17 cellular contexts compared by ENCODE assay signal in the genomic region with DNA sequence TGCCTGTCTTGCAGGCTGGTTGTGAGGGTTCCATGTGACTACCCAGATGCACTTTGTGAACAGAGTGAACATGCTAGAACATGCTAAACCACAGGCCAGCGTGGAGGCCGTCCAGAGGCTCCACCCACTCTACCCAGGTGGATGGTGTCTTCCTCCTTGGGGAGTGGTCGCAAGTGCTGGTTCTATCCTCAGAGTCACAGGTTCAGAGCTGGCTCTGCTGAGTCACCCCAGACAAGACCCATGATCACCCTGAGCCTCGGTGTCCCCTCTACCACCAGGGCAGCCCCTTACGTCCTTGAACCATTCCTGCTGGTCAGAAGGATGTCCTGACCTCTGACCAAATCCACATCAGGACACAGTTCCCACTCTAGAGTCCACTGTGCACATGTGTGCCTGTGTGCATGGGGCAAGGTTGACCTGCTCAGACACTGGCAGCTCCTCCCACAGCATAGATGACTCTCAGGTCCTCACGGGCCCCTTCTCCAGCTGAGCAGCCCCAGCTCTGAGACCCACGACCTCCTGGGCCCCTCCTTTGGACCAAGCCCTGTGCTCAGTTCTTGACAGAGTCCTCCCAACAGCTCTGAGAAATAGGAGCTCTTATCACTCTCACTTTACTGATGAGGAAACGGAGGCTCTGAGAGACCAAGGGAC.
DNase-seq lines count a peak whose midpoint lies in the region; ATAC-seq and TF ChIP-seq lines count a peak whose summit lies in the region.
"Had no signal": no experiment of that assay in that cellular context is flagged by ENCODE, and none has a peak within 500 bp of the region (broad histone marks: within the 10 kb centered on the region; RNA-seq: fewer than 3 reads in every experiment).

No MANE protein-coding gene starts in this region.

- H3K4me2 ChIP-seq in BLaER1 (peak overlapping the region; percentile 67), IMR-90 (ENCODE audit: low read depth, low read length) (no peak overlapping the region), GM23248 (ENCODE audit: unreplicated experiment) (no peak overlapping the region)
- H3K4me2 ChIP-seq: PC-9 had no signal

- H3K27me3 ChIP-seq in BLaER1 (no peaks in the 10 kb centered on the region), IMR-90 (ENCODE audit: control insufficient read depth, insufficient read depth, low read length) (no peaks in the 10 kb centered on the region), endodermal cell (ENCODE audit: control insufficient read depth, insufficient read depth, low read length, poor library complexity, severe bottlenecking) (no peaks in the 10 kb centered on the region), GM23248 (replicated peaks; ENCODE audit: insufficient read depth) (no peaks in the 10 kb centered on the region)

- H2AK5ac ChIP-seq in IMR-90 (ENCODE audit: low read depth, low read length): no peak overlapping the region

- TF ChIP-seq RAD21 in IMR-90 (IDR thresholded peaks at IDR 0.05; ENCODE audit: low read length): no peak

- POLR2A ChIA-PET in IMR-90 (lab: Charles Lee; ENCODE audit: unreplicated experiment): no interaction called here

- H3K4me3 Mint-ChIP-seq in endodermal cell: no peak overlapping the region
- H3K4me3 Mint-ChIP-seq: CD8-positive, alpha-beta memory T cell had no signal

- BruUV-seq in IMR-90 (replicated peaks; lab: Mats Ljungman, UMichigan): no TSS peak

- H2AK9ac ChIP-seq in IMR-90 (replicated peaks; ENCODE audit: low read depth, low read length, poor library complexity): no peak overlapping the region

- H3K4me1 ChIP-seq in BLaER1 (peaks cover 17% of the 10 kb centered on the region), IMR-90 (ENCODE audit: control insufficient read depth, insufficient read depth, low read length) (no peaks in the 10 kb centered on the region), endodermal cell (ENCODE audit: control insufficient read depth, insufficient read depth, low read length) (no peaks in the 10 kb centered on the region), GM23248 (ENCODE audit: insufficient read depth) (no peaks in the 10 kb centered on the region)

- H4K91ac ChIP-seq in IMR-90 (ENCODE audit: insufficient read depth, low read depth, low read length): no peak overlapping the region

- H3K9me3 Mint-ChIP-seq in endodermal cell: no peaks in the 10 kb centered on the region
- H3K9me3 Mint-ChIP-seq: CD8-positive, alpha-beta memory T cell had no signal

- H4K5ac ChIP-seq in IMR-90 (ENCODE audit: low read depth, low read length): no peak overlapping the region

- no peak overlapping the region for H3K23ac ChIP-seq in IMR-90 (ENCODE audit: low read depth, low read length)

- CTCF ChIA-PET in IMR-90 (lab: Yijun Ruan, JAX): no interaction called here

- peaks cover 8% of the 10 kb centered on the region for H3K27me3 Mint-ChIP-seq in endodermal cell (ENCODE audit: insufficient read depth)
- H3K27me3 Mint-ChIP-seq: CD8-positive, alpha-beta memory T cell had no signal

- DNase-seq in IMR-90: no peak
- DNase-seq in endodermal cell: peak; percentile 29
- peak; percentile 5 for DNase-seq in mucosa of gallbladder (ENCODE audit: low spot score)
- no peak for DNase-seq in GM23248
- DNase-seq in amniotic stem cell (lab: John Stamatoyannopoulos, UW): no peak
- DNase-seq: C1 segment of cervical spinal cord; CD8-positive, alpha-beta memory T cell; GOT3; KBM-7; NCI-H1417; NCI-H187 treated with DMSO at 0.1 percent for 48 hours; NCI-H2227 treated with DMSO at 0.1 percent for 48 hours; NCI-H510A treated with DMSO at 0.1 percent for 48 hours; PC-9 had no signal

- no peak overlapping the region for H2BK15ac ChIP-seq in IMR-90 (ENCODE audit: low read depth, low read length)

- ATAC-seq in IMR-90 (ENCODE audit: low read depth) (no peak), GM21360 (IDR thresholded peaks at IDR 0.05; ENCODE audit: unreplicated experiment) (no peak)

- peaks cover 13% of the 10 kb centered on the region for H3K4me1 Mint-ChIP-seq in endodermal cell
- H3K4me1 Mint-ChIP-seq: CD8-positive, alpha-beta memory T cell had no signal

- H4K20me1 ChIP-seq in BLaER1: no peaks in the 10 kb centered on the region
- H4K20me1 ChIP-seq in IMR-90 (ENCODE audit: insufficient read depth, low read length): no peaks in the 10 kb centered on the region
- H4K20me1 ChIP-seq in GM23248 (ENCODE audit: insufficient read depth): no peaks in the 10 kb centered on the region

- no peaks in the 10 kb centered on the region for H3K36me3 Mint-ChIP-seq in endodermal cell (ENCODE audit: low read depth)
- H3K36me3 Mint-ChIP-seq: CD8-positive, alpha-beta memory T cell had no signal

- H2AFZ ChIP-seq in IMR-90 (replicated peaks; ENCODE audit: low read length, poor library complexity): peak overlapping the region; percentile 21
- no peak overlapping the region for H2AFZ ChIP-seq in GM23248
- H2AFZ ChIP-seq: PC-9 had no signal

- H3K4me3 ChIP-seq in BLaER1 (no peak overlapping the region), IMR-90 (ENCODE audit: insufficient read depth, low read depth, low read length) (no peak overlapping the region), endodermal cell (ENCODE audit: low read length) (no peak overlapping the region), GM23248 (no peak overlapping the region)
- H3K4me3 ChIP-seq: PC-9 had no signal

- no CpG with 5 or more reads among the region's 8 CpGs for WGBS in IMR-90 (ENCODE audit: extremely low coverage in 2 of 2, insufficient read length in 1 of 2), 2 experiments
- WGBS in endodermal cell (ENCODE audit: insufficient coverage in 1 of 2, insufficient read length in 1 of 2), 2 experiments: 90 to 91% methylated on average over 2 to 8 of the region's 8 CpGs
- 39 to 47% methylated on average over 8 of the region's 8 CpGs for WGBS in GM23248 (ENCODE audit: low coverage in 1 of 2, low lambda C conversion rate in 2 of 2, missing lambda C conversion rate in 2 of 2), 2 experiments

- H2BK20ac ChIP-seq in IMR-90 (ENCODE audit: low read depth, low read length): no peak overlapping the region

- no peak for TF ChIP-seq POLR2A in IMR-90 (IDR thresholded peaks at IDR 0.05; ENCODE audit: low read depth, low read length)

- no peak for TF ChIP-seq CTCF in IMR-90 (conservative IDR thresholded peaks at IDR 0.05; ENCODE audit: low read depth, low read length)
- no peak for TF ChIP-seq CTCF in endodermal cell (conservative IDR thresholded peaks at IDR 0.05)

- no peaks in the 10 kb centered on the region for H3K9me1 ChIP-seq in IMR-90 (ENCODE audit: insufficient read depth, low read length)

- intact Hi-C loops in IMR-90 (cut with micrococcal nuclease): no loop called here

- H2BK120ac ChIP-seq in IMR-90 (ENCODE audit: low read depth, low read length): no peak overlapping the region

- no peak overlapping the region for H3K9ac ChIP-seq in BLaER1
- H3K9ac ChIP-seq in IMR-90 (ENCODE audit: low read depth, low read length): no peak overlapping the region
- H3K9ac ChIP-seq in endodermal cell (ENCODE audit: extremely low read depth, low read length, poor library complexity, severe bottlenecking): no peak overlapping the region
- no peak overlapping the region for H3K9ac ChIP-seq in GM23248

- no peak overlapping the region for H3K27ac Mint-ChIP-seq in endodermal cell

- no peaks in the 10 kb centered on the region for H3K79me2 ChIP-seq in GM23248 (ENCODE audit: insufficient read depth)

- H3K27ac ChIP-seq in BLaER1: no peak overlapping the region
- no peak overlapping the region for H3K27ac ChIP-seq in IMR-90 (ENCODE audit: insufficient read depth, low read length)
- H3K27ac ChIP-seq in endodermal cell (ENCODE audit: low read depth, low read length): no peak overlapping the region
- H3K27ac ChIP-seq in GM23248: no peak overlapping the region
- H3K27ac ChIP-seq: PC-9, RWPE1 had no signal

- in situ Hi-C loops in IMR-90 (cut with MboI; ENCODE audit: low sequenced_read_pairs) (no loop called here), GM23248 (cut with MboI) (no loop called here)

- no peaks in the 10 kb centered on the region for H3K79me1 ChIP-seq in IMR-90 (ENCODE audit: low read depth in 1 of 2, low read length in 2 of 2)

- no peaks in the 10 kb centered on the region for H3K9me2 ChIP-seq in GM23248 (ENCODE audit: insufficient read depth)

- no peak overlapping the region for H3K4ac ChIP-seq in IMR-90 (ENCODE audit: low read depth, low read length)

- H3K9me3 ChIP-seq in BLaER1: no peaks in the 10 kb centered on the region
- H3K9me3 ChIP-seq in IMR-90 (ENCODE audit: control insufficient read depth, insufficient read depth, low read length): no peaks in the 10 kb centered on the region
- no peaks in the 10 kb centered on the region for H3K9me3 ChIP-seq in endodermal cell (ENCODE audit: control insufficient read depth, low read length)
- H3K9me3 ChIP-seq in GM23248 (ENCODE audit: low read depth): no peaks in the 10 kb centered on the region

- no peaks in the 10 kb centered on the region for H3K36me3 ChIP-seq in BLaER1
- no peaks in the 10 kb centered on the region for H3K36me3 ChIP-seq in IMR-90 (ENCODE audit: control insufficient read depth, insufficient read depth, low read length)
- H3K36me3 ChIP-seq in endodermal cell (ENCODE audit: control insufficient read depth, insufficient read depth, low read length): no peaks in the 10 kb centered on the region
- no peaks in the 10 kb centered on the region for H3K36me3 ChIP-seq in GM23248 (ENCODE audit: low read depth)

- no peak overlapping the region for H4K8ac ChIP-seq in IMR-90 (ENCODE audit: low read depth in 2 of 2, low read length in 2 of 2)

- H3K56ac ChIP-seq in IMR-90 (ENCODE audit: extremely low read depth, insufficient read depth, low read length): no peak overlapping the region

- no peak overlapping the region for H3K14ac ChIP-seq in IMR-90 (replicated peaks; ENCODE audit: low read depth, low read length)

- H3K18ac ChIP-seq in IMR-90 (ENCODE audit: low read depth, low read length): no peak overlapping the region

- H2BK5ac ChIP-seq in IMR-90 (ENCODE audit: low read depth, low read length, poor library complexity, severe bottlenecking): no peak overlapping the region

- H3F3A ChIP-seq in GM23248 (ENCODE audit: insufficient read depth): no peaks in the 10 kb centered on the region

- dilution Hi-C loops in IMR-90 (cut with HindIII; ENCODE audit: low sequenced_read_pairs, unreplicated experiment): no loop called here

TF ChIP-seq in IMR-90, 13 proteins besides CTCF, POLR2A, EP300 and RAD21:
- TF ChIP-seq USF2 (IDR thresholded peaks at IDR 0.05; ENCODE audit: low read depth, low read length): no peak
- no peak for TF ChIP-seq NFE2L2 (IDR thresholded peaks at IDR 0.05; ENCODE audit: low read depth, low read length)
- no peak for TF ChIP-seq MXI1 (IDR thresholded peaks at IDR 0.05; ENCODE audit: borderline replicate concordance, low read depth, low read length)
- no peak for TF ChIP-seq CHD1 (IDR thresholded peaks at IDR 0.05; ENCODE audit: low read depth, low read length)
- TF ChIP-seq BHLHE40 (IDR thresholded peaks at IDR 0.05; ENCODE audit: low read depth, low read length): no peak

Comparison
In these comparisons a context has a peak if more than half of its experiments do, and no peak if none do; other contexts are left out.
1. DNase-seq: peak in endodermal cell (single experiment) and mucosa of gallbladder (single experiment); none in IMR-90 (single experiment), GM23248 (single experiment) and amniotic stem cell (single experiment).